18 cellular contexts compared by ENCODE assay signal in the genomic region with DNA sequence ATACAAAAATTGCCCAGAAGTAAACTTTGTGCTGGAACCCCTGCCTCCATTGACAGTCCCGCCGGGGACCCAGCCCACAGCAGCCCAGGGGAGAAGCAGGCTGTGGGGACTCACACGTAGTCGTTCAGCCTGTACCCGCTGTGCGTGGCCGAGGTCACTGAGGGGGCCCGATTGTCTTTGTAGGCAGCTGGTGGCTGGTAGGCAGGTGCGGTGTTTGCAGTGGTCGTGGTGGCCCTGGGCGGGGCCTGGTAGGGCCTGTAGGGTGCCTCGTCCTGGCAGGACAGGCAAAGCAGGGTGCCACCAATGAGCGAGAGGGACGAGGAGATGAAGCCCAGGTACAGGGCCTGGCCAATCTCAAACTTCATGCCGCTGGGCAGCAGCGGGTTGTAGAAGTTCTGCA. TPM values are rescaled to one million over a fixed set of nuclear protein-coding genes. Genes with fewer than 3 reads are reported as not detected.
A peak's percentile ranks its signal among the peaks of the same experiment; 100 is the strongest.
DNase-seq lines count a peak whose midpoint lies in the region; ATAC-seq and TF ChIP-seq lines count a peak whose summit lies in the region.
"Had no signal": no experiment of that assay in that cellular context is flagged by ENCODE, and none has a peak within 500 bp of the region (broad histone marks: within the 10 kb centered on the region; RNA-seq: fewer than 3 reads in every experiment).

No MANE protein-coding gene starts in this region.

- H3K4me3 ChIP-seq in PC-3 (ENCODE audit: low read length) (no peak overlapping the region), body of pancreas (no peak overlapping the region)
- H3K4me3 ChIP-seq: A549 had no signal

- peaks cover 12% of the 10 kb centered on the region for H3K27me3 Mint-ChIP-seq in activated T-cell treated with anti-CD3 and anti-CD28 coated beads, Interleukin-2, amount 50 U/mL, for 24 hours

- H3K4me1 ChIP-seq in PC-3 (ENCODE audit: insufficient read depth, low read length) (peaks cover 40% of the 10 kb centered on the region), body of pancreas (peaks cover 16% of the 10 kb centered on the region)
- H3K4me1 ChIP-seq: BE2C, Caco-2 had no signal

- H3K4me1 Mint-ChIP-seq in activated T-cell treated with anti-CD3 and anti-CD28 coated beads, Interleukin-2, amount 50 U/mL, for 24 hours (ENCODE audit: low read depth), result no peaks in the 10 kb centered on the region
- H3K4me1 Mint-ChIP-seq: CD14-positive monocyte had no signal

- intact Hi-C loops in PC-3 (cut with micrococcal nuclease) (no loop called here), body of pancreas (cut with DNase I) (no loop called here), posterior vena cava (cut with DNase I) (no loop called here)

- no peak overlapping the region for H3K27ac Mint-ChIP-seq in activated T-cell treated with anti-CD3 and anti-CD28 coated beads, Interleukin-2, amount 50 U/mL, for 24 hours
- H3K27ac Mint-ChIP-seq: CD8-positive, alpha-beta T cell had no signal

- BruUV-seq in PC-3 (replicated peaks; lab: Mats Ljungman, UMichigan), result no TSS peak

- ATAC-seq in PC-3 (no peak), body of pancreas (no peak), esophagus mucosa (peak; percentile 10)
- ATAC-seq: A549; CD8-positive, alpha-beta T cell; HepG2 had no signal

- no peaks in the 10 kb centered on the region for H3K9me3 Mint-ChIP-seq in activated T-cell treated with anti-CD3 and anti-CD28 coated beads, Interleukin-2, amount 50 U/mL, for 24 hours
- H3K9me3 Mint-ChIP-seq: CD8-positive, alpha-beta T cell had no signal

- H3K27me3 ChIP-seq in PC-3 (ENCODE audit: low read length) (no peaks in the 10 kb centered on the region), body of pancreas (no peaks in the 10 kb centered on the region)
- H3K27me3 ChIP-seq: BE2C had no signal

- H3K36me3 ChIP-seq in PC-3 (ENCODE audit: low read depth, low read length), result no peaks in the 10 kb centered on the region
- no peaks in the 10 kb centered on the region for H3K36me3 ChIP-seq in body of pancreas (replicated peaks in 1 of 2; ENCODE audit: insufficient read depth in 1 of 2, low read depth in 2 of 2)
- H3K36me3 ChIP-seq: BE2C had no signal

- no peaks in the 10 kb centered on the region for H3F3A ChIP-seq in PC-3 (ENCODE audit: low read length, unreplicated experiment)

- CTCF ChIA-PET in PC-3 (lab: Charles Lee), result no interaction called here

- no peaks in the 10 kb centered on the region for H4K20me1 ChIP-seq in PC-3 (ENCODE audit: low read length)

- no peak overlapping the region for H2AFZ ChIP-seq in PC-3 (ENCODE audit: low read length)

- WGBS in body of pancreas, 2 donors, result 74 to 83% methylated on average over 11 to 16 of the region's 16 CpGs

- TF ChIP-seq CTCF in PC-3 (conservative IDR thresholded peaks at IDR 0.05; ENCODE audit: low read depth, low read length) (no peak), body of pancreas (IDR thresholded peaks at IDR 0.05) (no peak)

- H3K9ac ChIP-seq in PC-3 (ENCODE audit: low read length), result no peak overlapping the region

- no peak for DNase-seq in PC-3
- no peak for DNase-seq in body of pancreas
- peak; percentile 66 for DNase-seq in posterior vena cava (ENCODE audit: low spot score)
- DNase-seq in SIG-M5 (lab: John Stamatoyannopoulos, UW), result no peak
- no peak for DNase-seq in NCI-H2107 treated with DMSO at 0.1 percent for 48 hours (lab: John Stamatoyannopoulos, UW; ENCODE audit: unreplicated experiment)
- DNase-seq in activated T-cell treated with anti-CD3 and anti-CD28 coated beads, Interleukin-2, amount 50 U/mL, for 24 hours, result no peak
- no peak for DNase-seq in stimulated activated CD4-positive, alpha-beta T cell treated with anti-CD3 and anti-CD28 coated beads, Interleukin-4, amount 100 ng/mL, for 4 hours
- DNase-seq: BE2C; Caco-2; CD8-positive, alpha-beta T cell; DND-41; GDM1; HCEC 1CT had no signal

- no peaks in the 10 kb centered on the region for H3K9me3 ChIP-seq in PC-3 (ENCODE audit: low read length)
- no peaks in the 10 kb centered on the region for H3K9me3 ChIP-seq in body of pancreas
- H3K9me3 ChIP-seq: A549, BE2C, Caco-2 had no signal

- H3K79me2 ChIP-seq in PC-3 (ENCODE audit: low read length), result peaks cover 28% of the 10 kb centered on the region

- no peaks in the 10 kb centered on the region for H3K36me3 Mint-ChIP-seq in activated T-cell treated with anti-CD3 and anti-CD28 coated beads, Interleukin-2, amount 50 U/mL, for 24 hours (ENCODE audit: low read depth)
- H3K36me3 Mint-ChIP-seq: CD14-positive monocyte; CD8-positive, alpha-beta T cell had no signal

- no peaks in the 10 kb centered on the region for H3K9me2 ChIP-seq in PC-3 (replicated peaks; ENCODE audit: low read length)

- H3K27ac ChIP-seq in PC-3 (ENCODE audit: low read length) (peak overlapping the region; percentile 68; the same call in 1 of the 2 replicates), body of pancreas (peak overlapping the region in 3 of 4 donors; percentile 62 to 80 (median 74))

- POLR2A ChIA-PET in PC-3 (lab: Charles Lee; ENCODE audit: unreplicated experiment), result no interaction called here

- TF ChIP-seq POLR2A in body of pancreas (IDR thresholded peaks at IDR 0.05), result no peak

- no peak overlapping the region for H3K4me3 Mint-ChIP-seq in activated T-cell treated with anti-CD3 and anti-CD28 coated beads, Interleukin-2, amount 50 U/mL, for 24 hours
- H3K4me3 Mint-ChIP-seq: CD14-positive monocyte; CD8-positive, alpha-beta T cell had no signal

- no peak overlapping the region for H3K4me2 ChIP-seq in PC-3 (ENCODE audit: low read length)
- H3K4me2 ChIP-seq: A549 had no signal

RNA-seq across cellular contexts. Expression of gene CLDN14, which starts 19.1 kb away (rescaled TPM):
- 8.9 and 10.9 TPM in 2 replicates for total RNA-seq in PC-3 (2014; rRNA removed)
- total RNA-seq in body of pancreas, result under 1 TPM in 1 of 2 donors, not detected in 1; 0.26 TPM
- not detected for total RNA-seq in esophagus mucosa
- under 1 TPM in 1 of 2 donors, not detected in 1; 0.14 TPM for total RNA-seq in posterior vena cava
- total RNA-seq: Caco-2; CD8-positive, alpha-beta T cell; H4 had no signal
